Comparison of ENCODE assay signal across 19 cellular contexts in the genomic region with DNA sequence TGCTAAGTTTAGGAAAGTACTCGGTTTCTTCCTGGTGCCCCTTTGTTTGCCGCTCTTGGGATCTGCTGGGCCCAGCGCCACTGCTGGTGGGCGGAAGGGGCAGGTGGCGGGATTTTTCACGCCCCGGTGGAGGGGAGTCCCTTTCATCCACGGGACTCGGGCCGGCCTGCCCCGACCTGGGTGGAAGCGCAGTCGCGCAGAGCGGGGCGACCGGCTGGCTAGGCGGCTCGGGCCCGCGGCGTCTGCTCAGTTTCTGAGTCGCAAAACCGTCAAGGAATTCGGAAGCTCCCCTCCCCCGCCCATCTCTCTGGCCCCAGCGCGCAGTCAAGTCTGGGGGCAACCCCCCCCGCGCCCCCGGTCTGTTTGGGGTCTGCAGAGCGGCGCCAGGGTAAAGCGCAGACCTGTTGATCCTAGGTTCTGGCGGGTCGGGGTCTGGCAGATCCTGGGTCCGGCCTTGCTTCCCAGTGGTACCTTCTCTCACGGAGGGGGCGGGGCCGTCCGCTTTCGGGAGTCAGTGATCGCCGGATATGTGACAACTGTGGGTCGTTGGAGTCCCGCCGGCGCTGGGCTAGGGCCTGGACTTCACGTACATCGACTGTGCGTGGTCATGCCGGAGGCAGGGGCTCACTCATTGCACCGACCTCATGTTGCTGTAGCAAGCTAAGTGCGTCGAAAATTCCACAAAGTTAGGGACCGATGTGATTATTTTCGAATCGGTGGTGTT. TPM values are rescaled to one million over a fixed set of nuclear protein-coding genes. Genes with fewer than 3 reads are reported as not detected.
A peak's percentile ranks its signal among the peaks of the same experiment; 100 is the strongest.
DNase-seq lines count a peak whose midpoint lies in the region; ATAC-seq and TF ChIP-seq lines count a peak whose summit lies in the region.
"Had no signal": no experiment of that assay in that cellular context is flagged by ENCODE, and none has a peak within 500 bp of the region (broad histone marks: within the 10 kb centered on the region; RNA-seq: fewer than 3 reads in every experiment).

A gene with protein sequence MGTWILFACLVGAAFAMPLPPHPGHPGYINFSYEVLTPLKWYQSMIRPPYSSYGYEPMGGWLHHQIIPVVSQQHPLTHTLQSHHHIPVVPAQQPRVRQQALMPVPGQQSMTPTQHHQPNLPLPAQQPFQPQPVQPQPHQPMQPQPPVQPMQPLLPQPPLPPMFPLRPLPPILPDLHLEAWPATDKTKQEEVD (minus strand): TSS at position 481 of the 724 bp plus-strand sequence. CDS start 39,144 bp downstream, outside the sequence.

- no peaks in the 10 kb centered on the region for H3K9me3 ChIP-seq in thoracic aorta
- H3K9me3 ChIP-seq: ascending aorta, transverse colon had no signal

- H3K27me3 Mint-ChIP-seq in activated naive CD8-positive, alpha-beta T cell: peaks cover 12% of the 10 kb centered on the region
- H3K27me3 Mint-ChIP-seq in activated naive CD8-positive, alpha-beta T cell treated with anti-CD3 and anti-CD28 coated beads, Interleukin-2, amount 50 U/mL, for 24 hours: peaks cover 35% of the 10 kb centered on the region

- H3K4me1 Mint-ChIP-seq in activated naive CD8-positive, alpha-beta T cell (ENCODE audit: low read depth): peaks cover 8% of the 10 kb centered on the region
- peaks cover 9% of the 10 kb centered on the region for H3K4me1 Mint-ChIP-seq in activated naive CD8-positive, alpha-beta T cell treated with anti-CD3 and anti-CD28 coated beads, Interleukin-2, amount 50 U/mL, for 24 hours
- H3K4me1 Mint-ChIP-seq: neural progenitor cell had no signal

- no peak within 1 kb of the TSS for H3K27ac ChIP-seq in thoracic aorta
- H3K27ac ChIP-seq: ascending aorta, GM23248, neural progenitor cell, transverse colon had no signal

- H3K27me3 ChIP-seq in thoracic aorta (replicated peaks; ENCODE audit: insufficient read depth): no peaks in the 10 kb centered on the region
- H3K27me3 ChIP-seq: ascending aorta, neural progenitor cell had no signal

- H3K4me3 ChIP-seq in thoracic aorta: peak within 1 kb of the TSS; percentile 67
- H3K4me3 ChIP-seq: ascending aorta, GM23248, neural progenitor cell had no signal

- H3K36me3 ChIP-seq in thoracic aorta: no peaks in the 10 kb centered on the region
- H3K36me3 ChIP-seq: ascending aorta, neural progenitor cell, transverse colon had no signal

- H3K27ac Mint-ChIP-seq in activated naive CD8-positive, alpha-beta T cell: no peak within 1 kb of the TSS
- no peak within 1 kb of the TSS for H3K27ac Mint-ChIP-seq in activated naive CD8-positive, alpha-beta T cell treated with anti-CD3 and anti-CD28 coated beads, Interleukin-2, amount 50 U/mL, for 24 hours
- H3K27ac Mint-ChIP-seq: activated T-helper 2 cell treated with anti-CD3 and anti-CD28 coated beads, Interferon-gamma antibody, Interleukin-2, Interleukin-4, amounts not matched to agents 10 μg/mL and 5 μg/mL and 100 μg/mL, durations not matched to agents 14 hours and 24 hours and 36 hours; CD8-positive, alpha-beta memory T cell; neural progenitor cell had no signal

- TF ChIP-seq CTCF in thoracic aorta (IDR thresholded peaks at IDR 0.05): no peak

- no peak for DNase-seq in activated naive CD8-positive, alpha-beta T cell treated with anti-CD3 and anti-CD28 coated beads, Interleukin-2, amount 50 U/mL, for 24 hours
- peak; percentile 2 for DNase-seq in cortex of kidney (lab: John Stamatoyannopoulos, UW)
- DNase-seq in left lobe of liver (ENCODE audit: low spot score): peak; percentile 48
- DNase-seq in thoracic aorta (ENCODE audit: low spot score): no peak
- DNase-seq in activated gamma-delta T cell (lab: John Stamatoyannopoulos, UW): no peak
- DNase-seq in activated CD8-positive, alpha-beta memory T cell treated with anti-CD3 and anti-CD28 coated beads, Interleukin-2, amount 50 U/mL, for 4 hours: no peak
- DNase-seq: activated CD8-positive, alpha-beta memory T cell treated with anti-CD3 and anti-CD28 coated beads for 24 hours; CD8-positive, alpha-beta memory T cell; GM23248; mammary epithelial cell; transverse colon had no signal

- H3K36me3 Mint-ChIP-seq in activated naive CD8-positive, alpha-beta T cell: no peaks in the 10 kb centered on the region
- H3K36me3 Mint-ChIP-seq in activated naive CD8-positive, alpha-beta T cell treated with anti-CD3 and anti-CD28 coated beads, Interleukin-2, amount 50 U/mL, for 24 hours (ENCODE audit: low read depth): no peaks in the 10 kb centered on the region
- H3K36me3 Mint-ChIP-seq: CD8-positive, alpha-beta memory T cell; neural progenitor cell had no signal

- peak within 1 kb of the TSS; percentile 7 for H3K4me3 Mint-ChIP-seq in activated naive CD8-positive, alpha-beta T cell
- no peak within 1 kb of the TSS for H3K4me3 Mint-ChIP-seq in activated naive CD8-positive, alpha-beta T cell treated with anti-CD3 and anti-CD28 coated beads, Interleukin-2, amount 50 U/mL, for 24 hours
- H3K4me3 Mint-ChIP-seq: neural progenitor cell had no signal

- no peaks in the 10 kb centered on the region for H3K4me1 ChIP-seq in thoracic aorta (ENCODE audit: control insufficient read depth in 1 of 2, low read depth in 2 of 2)
- H3K4me1 ChIP-seq: ascending aorta, neural progenitor cell had no signal

- no peak for ATAC-seq in activated naive CD8-positive, alpha-beta T cell treated with anti-CD3 and anti-CD28 coated beads, Interleukin-2, amount 50 U/mL, for 24 hours
- peak; percentile 38 for ATAC-seq in left lobe of liver
- ATAC-seq in thoracic aorta (ENCODE audit: insufficient number of reproducible peaks, low FRiP score, low read depth): no peak
- no peak for ATAC-seq in HG03025 (IDR thresholded peaks at IDR 0.05; ENCODE audit: low FRiP score, unreplicated experiment)

- no peaks in the 10 kb centered on the region for H3K9me3 Mint-ChIP-seq in activated naive CD8-positive, alpha-beta T cell (ENCODE audit: low read depth)
- no peaks in the 10 kb centered on the region for H3K9me3 Mint-ChIP-seq in activated naive CD8-positive, alpha-beta T cell treated with anti-CD3 and anti-CD28 coated beads, Interleukin-2, amount 50 U/mL, for 24 hours
- H3K9me3 Mint-ChIP-seq: activated T-helper 2 cell treated with anti-CD3 and anti-CD28 coated beads, Interferon-gamma antibody, Interleukin-2, Interleukin-4, amounts not matched to agents 10 μg/mL and 5 μg/mL and 100 μg/mL, durations not matched to agents 14 hours and 24 hours and 36 hours; CD8-positive, alpha-beta memory T cell; neural progenitor cell had no signal

RNA-seq across cellular contexts. Expression of the gene that starts here (rescaled TPM):
- not detected for total RNA-seq in left lobe of liver
- not detected for total RNA-seq in thoracic aorta
- total RNA-seq: activated T-helper 2 cell treated with anti-CD3 and anti-CD28 coated beads, Interferon-gamma antibody, Interleukin-2, Interleukin-4, amounts not matched to agents 10 μg/mL and 5 μg/mL and 100 μg/mL, durations not matched to agents 14 hours and 24 hours and 36 hours; ascending aorta; CD8-positive, alpha-beta memory T cell; Daoy; GM23248; LHCN-M2; mammary epithelial cell; SK-MEL-5; transverse colon had no signal

Comparison
In these comparisons a context has a peak if more than half of its experiments do, and no peak if none do; other contexts are left out.
1. DNase-seq: peak in cortex of kidney (single experiment) and left lobe of liver (single experiment); none in activated naive CD8-positive, alpha-beta T cell treated with anti-CD3 and anti-CD28 coated beads, Interleukin-2, amount 50 U/mL, for 24 hours (single experiment), thoracic aorta (single experiment), activated gamma-delta T cell (single experiment) and activated CD8-positive, alpha-beta memory T cell treated with anti-CD3 and anti-CD28 coated beads, Interleukin-2, amount 50 U/mL, for 4 hours (single experiment).